ENCODE assay signal across 8 cellular contexts in the genomic region with DNA sequence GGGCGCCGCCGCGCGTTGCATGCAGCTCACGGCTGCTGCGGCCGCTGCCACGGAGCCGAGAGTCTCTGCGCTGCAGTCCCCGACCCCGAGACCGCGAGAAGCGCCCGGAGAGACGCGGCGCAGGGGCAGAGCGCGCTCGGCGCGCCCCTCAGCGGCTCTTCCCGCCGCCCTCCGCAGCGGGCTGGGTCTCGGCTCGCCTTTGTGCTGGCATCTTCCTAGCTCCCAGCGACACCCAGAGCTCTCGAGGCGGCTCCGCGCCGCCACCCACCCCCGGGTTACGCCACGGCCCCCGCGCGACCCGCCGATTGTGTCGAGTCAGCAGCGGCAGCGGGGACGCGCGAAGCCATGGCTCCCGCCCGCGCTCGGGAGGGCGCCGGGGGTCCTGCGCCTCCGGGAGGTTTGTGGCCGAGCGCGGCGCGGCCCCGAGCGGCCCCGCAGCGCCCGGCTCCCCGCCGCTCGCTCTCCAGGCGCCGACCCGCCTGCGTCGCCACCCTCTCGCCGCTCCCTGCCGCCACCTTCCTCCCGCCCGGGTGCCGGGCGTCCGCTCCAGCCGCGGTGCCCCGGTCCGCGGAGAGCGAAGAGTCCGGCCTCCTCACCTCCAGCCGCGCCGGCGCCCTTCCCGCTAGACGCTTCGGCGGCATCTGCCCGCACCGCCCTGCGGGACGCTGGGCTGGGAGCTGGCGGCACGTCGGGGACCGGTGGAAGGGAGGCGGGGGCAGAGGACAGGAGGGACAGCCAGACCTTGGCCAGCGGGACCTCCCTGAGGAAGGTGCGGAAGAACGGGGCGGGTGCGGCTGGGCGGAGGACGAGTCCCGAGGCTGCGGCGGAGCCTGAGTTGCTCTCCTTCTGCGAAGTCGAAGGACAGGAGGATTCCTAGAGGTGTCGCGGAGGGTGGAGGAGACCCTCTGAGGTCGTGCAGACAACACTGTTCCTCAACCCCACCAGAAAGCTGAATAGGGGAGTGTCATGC. TPM values are rescaled to one million over a fixed set of nuclear protein-coding genes. Genes with fewer than 3 reads are reported as not detected.
DNase-seq lines count a peak whose midpoint lies in the region; ATAC-seq and TF ChIP-seq lines count a peak whose summit lies in the region.

Gene HECW2, minus strand, starts transcription at position 643 of the 970 bp plus-strand sequence.

- peak; percentile 59 for ATAC-seq in GM19438 (IDR thresholded peaks at IDR 0.05; ENCODE audit: low read depth, unreplicated experiment)
- peak; percentile 52 for ATAC-seq in HG03571 (IDR thresholded peaks at IDR 0.05; ENCODE audit: unreplicated experiment)
- ATAC-seq in GM18870 (IDR thresholded peaks at IDR 0.05; ENCODE audit: unreplicated experiment): no peak

- H3K4me2 ChIP-seq in SK-N-SH: peak within 1 kb of the TSS; percentile 87

- intact Hi-C loops in dorsolateral prefrontal cortex (cut with DNase I): loop anchor here (1.0 to 10.0 kb wide), 8 partner anchors 44 to 296 kb away; partner anchors contain the start of gene CCDC150 (in 1 of the 2)

- peak; percentile 3 for DNase-seq in DMS114 treated with DMSO at 0.1 percent for 48 hours (lab: John Stamatoyannopoulos, UW; ENCODE audit: unreplicated experiment)
- DNase-seq in SK-N-SH: peak; percentile 90
- peak; percentile 57 to 83 (median 67) for DNase-seq in dorsolateral prefrontal cortex

- no peaks in the 10 kb centered on the region for H3K9me2 ChIP-seq in SK-N-SH

- no peak for TF ChIP-seq CTCF in SK-N-SH (IDR thresholded peaks at IDR 0.05)
- TF ChIP-seq CTCF in dorsolateral prefrontal cortex (IDR thresholded peaks at IDR 0.05 in 54 of 56, conservative IDR thresholded peaks at IDR 0.05 in 2 of 56; ENCODE audit: low read depth in 1 of 56, partially characterized antibody in 56 of 56): peak in 53 of 56 donors; percentile 11 to 65 (median 40)
- TF ChIP-seq CTCF in liver (IDR thresholded peaks at IDR 0.05; ENCODE audit: low read depth, low read length, missing input control): no peak

- TF ChIP-seq RAD21 in SK-N-SH (IDR thresholded peaks at IDR 0.05; ENCODE audit: low read length) (no peak; the same call in 1 of the 2 replicates), liver (IDR thresholded peaks at IDR 0.05) (no peak)

- H3K36me3 ChIP-seq in SK-N-SH (replicated peaks in 1 of 2; ENCODE audit: control insufficient read depth in 1 of 2, insufficient read depth in 2 of 2, low read length in 1 of 2) (no peaks in the 10 kb centered on the region), liver (ENCODE audit: control insufficient read depth in 4 of 4, insufficient read depth in 3 of 4, low read depth in 1 of 4, low read length in 3 of 4) (no peaks in the 10 kb centered on the region)

- CTCF ChIA-PET in SK-N-SH (lab: Yijun Ruan, JAX): interaction anchor here (0.6 to 2.3 kb wide), 14 partner anchors 14 to 295 kb away, joined by 3 to 8 read pairs (median 4); no protein-coding TSS in a partner anchor

- H3K9me3 ChIP-seq in SK-N-SH (no peaks in the 10 kb centered on the region), liver (ENCODE audit: control insufficient read depth in 4 of 4, low read length in 3 of 4) (no peaks in the 10 kb centered on the region)

- peak within 1 kb of the TSS; percentile 76 to 83 for H3K4me3 ChIP-seq in SK-N-SH (ENCODE audit: low read depth in 2 of 2, low read length in 1 of 2)
- H3K4me3 ChIP-seq in dorsolateral prefrontal cortex: peak within 1 kb of the TSS; percentile 59 to 91 (median 76)
- peak within 1 kb of the TSS; percentile 42 to 87 (median 78) for H3K4me3 ChIP-seq in liver (ENCODE audit: low read depth in 1 of 3, low read length in 3 of 3)

- H3K27ac ChIP-seq in SK-N-SH (ENCODE audit: low read depth in 2 of 2, low read length in 1 of 2): peak within 1 kb of the TSS; percentile 62 to 68
- H3K27ac ChIP-seq in dorsolateral prefrontal cortex: peak within 1 kb of the TSS; percentile 89 to 99 (median 97)
- peak within 1 kb of the TSS; percentile 46 to 67 for H3K27ac ChIP-seq in liver (ENCODE audit: low read depth in 1 of 2, low read length in 2 of 2)

- no peak for TF ChIP-seq EP300 in SK-N-SH (IDR thresholded peaks at IDR 0.05; ENCODE audit: borderline replicate concordance in 1 of 2, low read depth in 1 of 2, low read length in 1 of 2)

- peaks cover 14% of the 10 kb centered on the region for H3F3A ChIP-seq in SK-N-SH (replicated peaks; ENCODE audit: insufficient read depth)

- H3K27me3 ChIP-seq in SK-N-SH (ENCODE audit: insufficient read depth) (no peaks in the 10 kb centered on the region), dorsolateral prefrontal cortex (peaks cover 0 to 4% (median 0%) of the 10 kb centered on the region in 45 donors), liver (ENCODE audit: control insufficient read depth in 4 of 4, insufficient read depth in 4 of 4, low read length in 3 of 4) (no peaks in the 10 kb centered on the region)

- no peaks in the 10 kb centered on the region for H3K9me3 Mint-ChIP-seq in stimulated activated naive CD8-positive, alpha-beta T cell treated with anti-CD3 and anti-CD28 coated beads, Interleukin-15, Interleukin-2, amounts not matched to agents 100 ng/mL and 50 ng/mL, for 24 hours

- H3K4me3 Mint-ChIP-seq in stimulated activated naive CD8-positive, alpha-beta T cell treated with anti-CD3 and anti-CD28 coated beads, Interleukin-15, Interleukin-2, amounts not matched to agents 100 ng/mL and 50 ng/mL, for 24 hours: peak within 1 kb of the TSS; percentile 78

- H3K27me3 Mint-ChIP-seq in stimulated activated naive CD8-positive, alpha-beta T cell treated with anti-CD3 and anti-CD28 coated beads, Interleukin-15, Interleukin-2, amounts not matched to agents 100 ng/mL and 50 ng/mL, for 24 hours: peaks cover 73% of the 10 kb centered on the region

- under 1% methylated on average over 20 of the region's 125 CpGs for WGBS in SK-N-SH (ENCODE audit: low lambda C conversion rate)
- WGBS in liver: under 1% methylated on average over 125 of the region's 125 CpGs

- no peak within 1 kb of the TSS for H3K27ac Mint-ChIP-seq in stimulated activated naive CD8-positive, alpha-beta T cell treated with anti-CD3 and anti-CD28 coated beads, Interleukin-15, Interleukin-2, amounts not matched to agents 100 ng/mL and 50 ng/mL, for 24 hours

- H2AFZ ChIP-seq in SK-N-SH (ENCODE audit: low read depth): peak within 1 kb of the TSS; percentile 88

- POLR2A ChIA-PET in SK-N-SH (lab: Yijun Ruan, JAX): interaction anchor here (0.5 kb wide), 1 partner anchor 14 kb away, joined by 4 read pairs; no protein-coding TSS in a partner anchor

- no peaks in the 10 kb centered on the region for H3K36me3 Mint-ChIP-seq in stimulated activated naive CD8-positive, alpha-beta T cell treated with anti-CD3 and anti-CD28 coated beads, Interleukin-15, Interleukin-2, amounts not matched to agents 100 ng/mL and 50 ng/mL, for 24 hours (ENCODE audit: low read depth)

- peaks cover 3% of the 10 kb centered on the region for H3K4me1 Mint-ChIP-seq in stimulated activated naive CD8-positive, alpha-beta T cell treated with anti-CD3 and anti-CD28 coated beads, Interleukin-15, Interleukin-2, amounts not matched to agents 100 ng/mL and 50 ng/mL, for 24 hours (ENCODE audit: low read depth)

- H3K4me1 ChIP-seq in SK-N-SH (ENCODE audit: control insufficient read depth in 1 of 2, insufficient read depth in 2 of 2, low read depth in 1 of 2, low read length in 1 of 2) (peaks cover 8 to 12% of the 10 kb centered on the region in 2 experiments; a peak in 3 of 4 replicates), liver (ENCODE audit: control insufficient read depth in 4 of 4, insufficient read depth in 4 of 4, low read length in 3 of 4) (peaks cover 0 to 14% (median 10%) of the 10 kb centered on the region in 4 donors)

- H4K20me1 ChIP-seq in SK-N-SH (ENCODE audit: insufficient read depth): no peaks in the 10 kb centered on the region

- peaks cover 4% of the 10 kb centered on the region for H3K79me2 ChIP-seq in SK-N-SH (ENCODE audit: insufficient read depth)

- H3K9ac ChIP-seq in SK-N-SH (peak within 1 kb of the TSS; percentile 83), liver (ENCODE audit: low read depth in 1 of 2, low read length in 2 of 2) (no peak within 1 kb of the TSS)

TF ChIP-seq in SK-N-SH, 30 proteins besides CTCF, POLR2A, EP300 and RAD21:
- 0 out of 2 replicates have a peak, but pooled peaks have one; percentile 5 for TF ChIP-seq GATA2 (CRISPR knock-in tag; IDR thresholded peaks at IDR 0.05)
- 0 out of 2 replicates have a peak, but pooled peaks have one; percentile 16 for TF ChIP-seq MAX (IDR thresholded peaks at IDR 0.05; ENCODE audit: low read depth)
- no peak for TF ChIP-seq JUND (IDR thresholded peaks at IDR 0.05)
- TF ChIP-seq CHD2 (IDR thresholded peaks at IDR 0.05; ENCODE audit: low read length, partially characterized antibody): no peak

TF ChIP-seq in liver, 16 proteins besides CTCF, POLR2A, EP300 and RAD21 (continues in another document):
- TF ChIP-seq GABPA (IDR thresholded peaks at IDR 0.05 in 1 of 2, conservative IDR thresholded peaks at IDR 0.05 in 1 of 2) (no peak), ZBTB33 (IDR thresholded peaks at IDR 0.05) (no peak), SP1 (IDR thresholded peaks at IDR 0.05) (no peak), NR2F2 (IDR thresholded peaks at IDR 0.05) (no peak), RXRA (IDR thresholded peaks at IDR 0.05) (no peak), FOXA1 (IDR thresholded peaks at IDR 0.05) (no peak)

RNA-seq across cellular contexts. Expression of gene HECW2, which starts in this region (rescaled TPM):
- polyA plus RNA-seq in SK-N-SH (2012; rRNA removed) (14.1 and 20.7 TPM in 2 replicates), liver (1 to 10 TPM; 1.9 to 2.8 TPM)
- polyA plus RNA-seq in SK-N-SH (2012; cell fraction: cytosol; rRNA removed): 7.3 and 9.8 TPM in 2 replicates
- 17.1 and 62.5 TPM in 2 replicates for polyA plus RNA-seq in SK-N-SH (2012; cell fraction: nucleus; rRNA removed)
- total RNA-seq in dorsolateral prefrontal cortex (100 to 1,000 TPM in 3 of 120 experiments, 10 to 100 TPM in 117; 49.6 to 107 (median 77.3) TPM), liver (10 to 100 TPM in 1 of 2 donors, 1 to 10 TPM in 1; 5.9 to 29.7 TPM)

Comparison
In these comparisons a context has a peak if more than half of its experiments do, and no peak if none do; other contexts are left out.
1. DNase-seq: peak in every context shown above with its lines; median percentile 90 in SK-N-SH; 67 in dorsolateral prefrontal cortex; 3 in DMS114 treated with DMSO at 0.1 percent for 48 hours.
2. CTCF ChIP-seq: peak in dorsolateral prefrontal cortex (53 of 56); none in SK-N-SH (single experiment) and liver (single experiment).
3. Peak in every context shown above with its lines, with median percentiles within 50 percentile points of each other: H3K27ac ChIP-seq and H3K4me3 ChIP-seq.